19 cellular contexts compared by ENCODE assay signal in the genomic region with DNA sequence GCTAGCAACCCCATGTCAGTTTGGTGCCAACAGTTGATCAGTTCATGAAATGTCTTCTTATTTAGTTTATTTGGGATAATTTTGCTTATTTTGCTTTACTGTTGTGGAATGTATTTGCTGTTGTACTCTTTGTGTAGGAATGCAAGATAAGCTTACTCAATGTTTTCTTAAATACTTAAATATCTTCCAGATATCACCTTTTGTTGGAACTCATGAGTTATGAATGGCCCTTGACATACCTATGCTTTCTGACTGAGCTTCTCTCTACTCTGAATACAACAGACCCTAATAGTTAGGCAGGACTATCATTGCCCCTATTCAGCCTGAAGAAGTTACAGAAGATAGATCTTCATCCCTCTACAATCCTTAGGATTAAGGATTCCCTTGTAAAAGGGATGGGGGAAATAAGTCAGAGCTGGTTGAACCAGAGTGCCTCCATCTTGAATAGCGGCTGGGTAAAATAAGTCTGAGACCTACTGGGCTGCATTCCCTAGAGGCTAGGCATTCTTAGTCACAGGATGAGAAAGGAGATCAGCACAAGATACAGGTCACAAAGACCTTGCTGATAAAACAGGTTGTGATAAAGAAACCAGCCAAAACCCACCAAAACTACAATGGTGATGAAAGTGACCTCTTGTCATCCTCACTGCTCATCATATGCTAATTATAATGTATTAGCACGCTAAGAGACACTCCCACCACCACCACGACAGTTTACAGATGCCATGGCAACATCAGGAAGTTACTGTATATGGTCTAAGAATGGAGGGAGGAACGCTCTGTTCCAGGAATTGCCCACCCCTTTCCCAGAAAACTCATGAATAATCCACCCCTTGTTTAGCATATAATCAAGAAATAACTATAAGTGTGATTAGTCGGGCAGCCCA.
"Had no signal": no experiment of that assay in that cellular context is flagged by ENCODE, and none has a peak within 500 bp of the region (broad histone marks: within the 10 kb centered on the region; RNA-seq: fewer than 3 reads in every experiment).

No MANE protein-coding gene starts in this region.

- H3K4me3 Mint-ChIP-seq: activated CD4-positive, alpha-beta memory T cell treated with anti-CD3 and anti-CD28 coated beads, Interleukin-2, amount 10 ng/mL, durations not matched to agents 7 days and 5 days; activated naive CD4-positive, alpha-beta T cell treated with anti-CD3 and anti-CD28 coated beads for 36 hours; activated naive CD8-positive, alpha-beta T cell treated with anti-CD3 and anti-CD28 coated beads, Interleukin-2, amount 10 ng/mL, durations not matched to agents 7 days and 5 days; activated T-cell treated with anti-CD3 and anti-CD28 coated beads, Interleukin-2, amount 50 U/mL, for 72 hours; naive thymus-derived CD8-positive, alpha-beta T cell had no signal

- H3K4me1 Mint-ChIP-seq: activated CD4-positive, alpha-beta memory T cell treated with anti-CD3 and anti-CD28 coated beads, Interleukin-2, amount 10 ng/mL, durations not matched to agents 7 days and 5 days; activated naive CD8-positive, alpha-beta T cell treated with anti-CD3 and anti-CD28 coated beads, Interleukin-2, amount 10 ng/mL, durations not matched to agents 7 days and 5 days had no signal

- DNase-seq: activated CD4-positive, alpha-beta memory T cell treated with anti-CD3 and anti-CD28 coated beads, Interleukin-2, amount 10 ng/mL, durations not matched to agents 7 days and 5 days; activated CD4-positive, alpha-beta T cell treated with anti-CD3 and anti-CD28 coated beads for 4 hours; activated CD4-positive, CD25-positive, alpha-beta regulatory T cell; activated effector memory CD4-positive, alpha-beta T cell treated with Interleukin-2 at 50 U/mL for 16 hours; activated naive CD4-positive, alpha-beta T cell treated with anti-CD3 and anti-CD28 coated beads for 36 hours; activated naive CD8-positive, alpha-beta T cell treated with anti-CD3 and anti-CD28 coated beads, Interleukin-2, amount 10 ng/mL, durations not matched to agents 7 days and 5 days; activated T-cell treated with anti-CD3 and anti-CD28 coated beads, Interleukin-2, amount 50 U/mL, for 72 hours; amniotic stem cell; cortex of kidney; heart right ventricle; left colon; naive thymus-derived CD8-positive, alpha-beta T cell; right cardiac atrium; stimulated activated CD4-positive, alpha-beta T cell treated with anti-CD3 and anti-CD28 coated beads, Interleukin-4, amount 100 ng/mL, for 24 hours; stimulated activated naive CD8-positive, alpha-beta T cell treated with anti-CD3 and anti-CD28 coated beads, Interleukin-15, Interleukin-2, amounts not matched to agents 100 U/mL and 50 U/mL, for 24 hours; T-helper 9 cell had no signal

- H3K27ac Mint-ChIP-seq: activated CD4-positive, alpha-beta memory T cell treated with anti-CD3 and anti-CD28 coated beads, Interleukin-2, amount 10 ng/mL, durations not matched to agents 7 days and 5 days; activated naive CD4-positive, alpha-beta T cell treated with anti-CD3 and anti-CD28 coated beads for 36 hours; activated naive CD8-positive, alpha-beta T cell treated with anti-CD3 and anti-CD28 coated beads, Interleukin-2, amount 10 ng/mL, durations not matched to agents 7 days and 5 days; activated T-cell treated with anti-CD3 and anti-CD28 coated beads, Interleukin-2, amount 50 U/mL, for 72 hours; naive thymus-derived CD8-positive, alpha-beta T cell had no signal

- H3K9me3 Mint-ChIP-seq: activated CD4-positive, alpha-beta memory T cell treated with anti-CD3 and anti-CD28 coated beads, Interleukin-2, amount 10 ng/mL, durations not matched to agents 7 days and 5 days; activated naive CD4-positive, alpha-beta T cell treated with anti-CD3 and anti-CD28 coated beads for 36 hours; activated naive CD8-positive, alpha-beta T cell treated with anti-CD3 and anti-CD28 coated beads, Interleukin-2, amount 10 ng/mL, durations not matched to agents 7 days and 5 days; activated T-cell treated with anti-CD3 and anti-CD28 coated beads, Interleukin-2, amount 50 U/mL, for 72 hours; naive thymus-derived CD8-positive, alpha-beta T cell had no signal

- H3K9me3 ChIP-seq: heart right ventricle had no signal

- H3K4me1 ChIP-seq: heart right ventricle had no signal

- FAIRE-seq: bronchial epithelial cell, keratinocyte had no signal

- H3K36me3 ChIP-seq: heart right ventricle had no signal

- H3K27me3 ChIP-seq: heart right ventricle had no signal

- H3K27ac ChIP-seq: heart right ventricle had no signal

- H3K4me3 ChIP-seq: heart right ventricle, lung had no signal

- ATAC-seq: activated T-cell treated with anti-CD3 and anti-CD28 coated beads, Interleukin-2, amount 50 U/mL, for 72 hours; heart right ventricle; left colon; naive thymus-derived CD8-positive, alpha-beta T cell; right cardiac atrium; stimulated activated naive CD8-positive, alpha-beta T cell treated with anti-CD3 and anti-CD28 coated beads, Interleukin-15, Interleukin-2, amounts not matched to agents 100 U/mL and 50 U/mL, for 24 hours had no signal

- H3K27me3 Mint-ChIP-seq: activated CD4-positive, alpha-beta memory T cell treated with anti-CD3 and anti-CD28 coated beads, Interleukin-2, amount 10 ng/mL, durations not matched to agents 7 days and 5 days; activated naive CD8-positive, alpha-beta T cell treated with anti-CD3 and anti-CD28 coated beads, Interleukin-2, amount 10 ng/mL, durations not matched to agents 7 days and 5 days; naive thymus-derived CD8-positive, alpha-beta T cell had no signal
